ENCODE assay signal across 1 cellular context in genomic region chr1:45542591-45542990, GRCh38.
TF ChIP-seq lines count a peak whose summit lies in the region.

No MANE protein-coding gene starts in this region.

TF ChIP-seq in HepG2, 621 proteins besides CTCF, POLR2A, EP300 and RAD21 (continues in another document):
- TF ChIP-seq ELF3 (CRISPR knock-in tag; IDR thresholded peaks at IDR 0.05) (peak; percentile 53), ZZZ3 (CRISPR knock-in tag; IDR thresholded peaks at IDR 0.05; ENCODE audit: borderline replicate concordance) (no peak), STAT5B (CRISPR knock-in tag; IDR thresholded peaks at IDR 0.05) (no peak), FOXK1 (CRISPR knock-in tag; IDR thresholded peaks at IDR 0.05; ENCODE audit: borderline replicate concordance, low read depth) (peak; percentile 42; the same call in 1 of the 2 replicates), ZNF362 (CRISPR knock-in tag; IDR thresholded peaks at IDR 0.05; ENCODE audit: borderline replicate concordance) (peak; percentile 55; the same call in 1 of the 2 replicates), KDM6A (CRISPR knock-in tag; IDR thresholded peaks at IDR 0.05; ENCODE audit: low read depth) (peak; percentile 83), SAP130 (CRISPR knock-in tag; IDR thresholded peaks at IDR 0.05; ENCODE audit: low read depth) (peak; percentile 62), JARID2 (CRISPR knock-in tag; IDR thresholded peaks at IDR 0.05; ENCODE audit: insufficient replicate concordance) (no peak), ZNF17 (CRISPR knock-in tag; IDR thresholded peaks at IDR 0.05) (no peak), TRIM22 (IDR thresholded peaks at IDR 0.05) (no peak), MIER2 (CRISPR knock-in tag; IDR thresholded peaks at IDR 0.05) (0 out of 2 replicates have a peak, but pooled peaks have one; percentile 54), GATAD2A (CRISPR knock-in tag; IDR thresholded peaks at IDR 0.05) (peak; percentile 89), ZHX1 (CRISPR knock-in tag; IDR thresholded peaks at IDR 0.05; ENCODE audit: low read depth) (0 out of 2 replicates have a peak, but pooled peaks have one; percentile 33), SIX1 (CRISPR knock-in tag; IDR thresholded peaks at IDR 0.05; ENCODE audit: borderline replicate concordance) (peak; percentile 56; the same call in 1 of the 2 replicates), ZNF614 (CRISPR knock-in tag; IDR thresholded peaks at IDR 0.05; ENCODE audit: borderline replicate concordance) (peak; percentile 71; the same call in 1 of the 2 replicates), TOE1 (CRISPR knock-in tag; IDR thresholded peaks at IDR 0.05) (no peak), CREB3 (CRISPR knock-in tag; IDR thresholded peaks at IDR 0.05) (no peak), DMAP1 (CRISPR knock-in tag; IDR thresholded peaks at IDR 0.05) (peak; percentile 60; the same call in 1 of the 2 replicates), ATF1 (CRISPR knock-in tag; IDR thresholded peaks at IDR 0.05) (no peak), ZNF12 (CRISPR knock-in tag; IDR thresholded peaks at IDR 0.05) (peak; percentile 59; the same call in 1 of the 2 replicates), TBP (CRISPR knock-in tag; IDR thresholded peaks at IDR 0.05) (no peak), TBX2 (CRISPR knock-in tag; IDR thresholded peaks at IDR 0.05; ENCODE audit: borderline replicate concordance) (peak; percentile 51; the same call in 1 of the 2 replicates), ZNF335 (CRISPR knock-in tag; IDR thresholded peaks at IDR 0.05) (peak; percentile 47; the same call in 1 of the 2 replicates), KLF16 (CRISPR knock-in tag; IDR thresholded peaks at IDR 0.05) (peak in 1 of 2 experiments; percentile 34; a peak in 1 of 4 replicates), ZBTB44 (CRISPR knock-in tag; IDR thresholded peaks at IDR 0.05) (no peak), MAZ (IDR thresholded peaks at IDR 0.05; ENCODE audit: borderline replicate concordance, low read depth, low read length) (no peak), MAZ (CRISPR knock-in tag; IDR thresholded peaks at IDR 0.05; ENCODE audit: low read depth) (peak; percentile 40; the same call in 1 of the 2 replicates), ZNF770 (CRISPR knock-in tag; IDR thresholded peaks at IDR 0.05) (peak; percentile 19; the same call in 1 of the 2 replicates), KLF13 (CRISPR knock-in tag; IDR thresholded peaks at IDR 0.05) (no peak), ATF7 (IDR thresholded peaks at IDR 0.05) (no peak), ATF7 (CRISPR knock-in tag; IDR thresholded peaks at IDR 0.05) (no peak), ZNF777 (CRISPR knock-in tag; IDR thresholded peaks at IDR 0.05) (no peak), ZNF205 (CRISPR knock-in tag; IDR thresholded peaks at IDR 0.05) (peak; percentile 70; the same call in 1 of the 2 replicates), SP1 (IDR thresholded peaks at IDR 0.05) (no peak), SP1 (CRISPR knock-in tag; IDR thresholded peaks at IDR 0.05) (peak; percentile 37; the same call in 1 of the 2 replicates), FOXO1 (CRISPR knock-in tag; IDR thresholded peaks at IDR 0.05) (peak; percentile 28; the same call in 1 of the 2 replicates), RXRB (CRISPR knock-in tag; IDR thresholded peaks at IDR 0.05; ENCODE audit: borderline replicate concordance) (peak; percentile 78), NCOR1 (IDR thresholded peaks at IDR 0.05; ENCODE audit: borderline replicate concordance, low read length) (peak; percentile 99), ZNF609 (CRISPR knock-in tag; IDR thresholded peaks at IDR 0.05; ENCODE audit: borderline replicate concordance) (peak; percentile 42; the same call in 1 of the 2 replicates), FOXA3 (CRISPR knock-in tag; IDR thresholded peaks at IDR 0.05) (peak; percentile 72), HDAC2 (CRISPR knock-in tag; IDR thresholded peaks at IDR 0.05) (peak; percentile 82; the same call in 1 of the 2 replicates), RAD51 (IDR thresholded peaks at IDR 0.05; ENCODE audit: borderline replicate concordance) (no peak), THAP7 (CRISPR knock-in tag; IDR thresholded peaks at IDR 0.05) (no peak), FOSL2 (CRISPR knock-in tag; IDR thresholded peaks at IDR 0.05) (peak; percentile 68), ZNF441 (CRISPR knock-in tag; IDR thresholded peaks at IDR 0.05; ENCODE audit: borderline replicate concordance) (0 out of 2 replicates have a peak, but pooled peaks have one; percentile 57), ZSCAN30 (CRISPR knock-in tag; IDR thresholded peaks at IDR 0.05) (no peak), BCL6 (CRISPR knock-in tag; IDR thresholded peaks at IDR 0.05) (peak; percentile 81), ATAD3A (CRISPR knock-in tag; IDR thresholded peaks at IDR 0.05) (no peak), ZNF772 (CRISPR knock-in tag; IDR thresholded peaks at IDR 0.05) (peak; percentile 33; the same call in 1 of the 2 replicates), RXRA (CRISPR knock-in tag; IDR thresholded peaks at IDR 0.05) (peak; percentile 87), HIC2 (CRISPR knock-in tag; IDR thresholded peaks at IDR 0.05; ENCODE audit: low read depth) (peak; percentile 50; the same call in 1 of the 2 replicates), FOSL1 (CRISPR knock-in tag; IDR thresholded peaks at IDR 0.05; ENCODE audit: borderline replicate concordance) (no peak), RBFOX2 (IDR thresholded peaks at IDR 0.05; ENCODE audit: low read depth, low read length) (no peak)
